ENCODE assay signal across 8 cellular contexts in the genomic region with DNA sequence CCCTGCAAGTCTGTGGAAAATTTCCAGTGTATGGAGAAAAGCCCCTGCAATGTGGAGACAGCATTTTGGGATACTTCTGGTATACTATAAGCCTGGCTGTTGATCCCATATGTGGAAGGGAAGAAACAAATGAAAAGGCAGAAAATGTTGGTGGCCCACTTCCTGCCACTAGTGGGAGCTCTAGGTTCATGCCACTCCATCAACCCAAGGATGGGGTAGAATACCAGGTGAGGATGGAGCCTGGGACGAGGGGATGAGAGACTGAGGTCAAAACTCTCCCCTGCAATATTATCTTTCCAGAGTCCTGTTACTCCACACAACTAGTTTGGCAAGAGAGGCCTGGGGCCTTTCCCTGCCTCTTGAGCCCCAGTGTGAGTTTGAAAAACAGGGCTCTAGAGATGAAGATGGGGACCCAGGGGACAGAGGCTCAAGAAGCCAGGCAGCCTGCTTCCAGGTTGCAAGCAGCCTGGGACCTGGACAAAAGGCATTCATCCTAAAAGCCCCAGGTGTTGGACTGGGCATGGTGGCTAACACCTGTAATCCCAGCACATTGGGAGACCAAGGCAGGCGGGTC. TPM values are rescaled to one million over a fixed set of nuclear protein-coding genes. Genes with fewer than 3 reads are reported as not detected.
DNase-seq lines count a peak whose midpoint lies in the region; ATAC-seq and TF ChIP-seq lines count a peak whose summit lies in the region.

No MANE protein-coding gene starts in this region.

- H4K20me1 ChIP-seq in OCI-LY3 (ENCODE audit: insufficient read depth, low read length): no peaks in the 10 kb centered on the region

- H3K27me3 ChIP-seq in cardiac muscle cell (no peaks in the 10 kb centered on the region), OCI-LY3 (ENCODE audit: low read depth, low read length) (no peaks in the 10 kb centered on the region), tibial nerve (no peaks in the 10 kb centered on the region)

- H3K9me3 ChIP-seq in cardiac muscle cell (ENCODE audit: low read depth): no peaks in the 10 kb centered on the region
- peaks cover 12% of the 10 kb centered on the region for H3K9me3 ChIP-seq in OCI-LY3 (ENCODE audit: insufficient read depth, low read length)
- no peaks in the 10 kb centered on the region for H3K9me3 ChIP-seq in tibial nerve

- H3K79me2 ChIP-seq in OCI-LY3 (ENCODE audit: low read length): peaks cover 15% of the 10 kb centered on the region

- WGBS in tibial nerve, 2 donors: 92 to 98% methylated on average over 2 of the region's 2 CpGs

- DNase-seq in cardiac muscle cell (ENCODE audit: low read depth in 1 of 2, low spot score in 1 of 2) (peak in 1 of 2 donors; percentile 40), Right ventricle myocardium superior (no peak), epithelial cell of proximal tubule (ENCODE audit: low read depth) (no peak), tibial nerve (ENCODE audit: low spot score in 2 of 2) (no peak), globus pallidus (ENCODE audit: low spot score) (no peak), hippocampal formation (lab: John Stamatoyannopoulos, UW) (no peak)

- H3K4me3 ChIP-seq in cardiac muscle cell (no peak overlapping the region), OCI-LY3 (ENCODE audit: low read length) (no peak overlapping the region), epithelial cell of proximal tubule (ENCODE audit: low read depth, low read length) (no peak overlapping the region), tibial nerve (no peak overlapping the region)

- H2AFZ ChIP-seq in OCI-LY3 (ENCODE audit: low read depth, low read length): no peak overlapping the region

- H3K27ac ChIP-seq in cardiac muscle cell (no peak overlapping the region), OCI-LY3 (ENCODE audit: low read length) (peak overlapping the region; percentile 98), tibial nerve (no peak overlapping the region)

- ATAC-seq in Right ventricle myocardium superior (ENCODE audit: poor library complexity): no peak
- no peak for ATAC-seq in HG03045 (IDR thresholded peaks at IDR 0.05; ENCODE audit: unreplicated experiment)

- H3K36me3 ChIP-seq in cardiac muscle cell (no peaks in the 10 kb centered on the region), OCI-LY3 (replicated peaks; ENCODE audit: low read depth, low read length) (peaks cover 27% of the 10 kb centered on the region), tibial nerve (no peaks in the 10 kb centered on the region)

- no peak for TF ChIP-seq EP300 in tibial nerve (IDR thresholded peaks at IDR 0.05)

- TF ChIP-seq CTCF in cardiac muscle cell (IDR thresholded peaks at IDR 0.05; ENCODE audit: low read depth, low read length) (peak; percentile 80), OCI-LY3 (IDR thresholded peaks at IDR 0.05; ENCODE audit: low read depth, low read length) (peak; percentile 73), epithelial cell of proximal tubule (conservative IDR thresholded peaks at IDR 0.05; ENCODE audit: low read depth, low read length) (peak; percentile 71), tibial nerve (IDR thresholded peaks at IDR 0.05) (peak in 3 of 5 experiments; percentile 20 to 30 (median 24))

- TF ChIP-seq POLR2A in tibial nerve (IDR thresholded peaks at IDR 0.05): no peak

- H3K4me2 ChIP-seq in OCI-LY3 (ENCODE audit: low read length): 0 out of 2 replicates have a peak overlapping the region, but pooled peaks have one; percentile 10

- intact Hi-C loops in Right ventricle myocardium superior (cut with DNase I): no loop called here

- H3K9ac ChIP-seq in OCI-LY3 (ENCODE audit: low read length): peak overlapping the region; percentile 44; the same call in 1 of the 2 replicates

- no peaks in the 10 kb centered on the region for H3K4me1 ChIP-seq in cardiac muscle cell (ENCODE audit: low read depth)
- H3K4me1 ChIP-seq in OCI-LY3 (ENCODE audit: low read length): peaks cover 56% of the 10 kb centered on the region
- H3K4me1 ChIP-seq in tibial nerve: peaks cover 0 to 6% (median 1%) of the 10 kb centered on the region in 4 donors

RNA-seq across cellular contexts. Expression of a gene that starts 31.9 kb away (rescaled TPM):
- total RNA-seq in cardiac muscle cell: 0.46 and 0.95 TPM in 2 replicates
- polyA plus RNA-seq in cardiac muscle cell: 0.35 and 1.2 TPM in 2 replicates
- total RNA-seq in Right ventricle myocardium superior: not detected
- total RNA-seq in epithelial cell of proximal tubule: not detected in 2 replicates
- not detected for total RNA-seq in tibial nerve

Comparison
In these comparisons a context has a peak if more than half of its experiments do, and no peak if none do; other contexts are left out.
1. CTCF ChIP-seq: peak in every context shown above with its lines; median percentile 80 in cardiac muscle cell; 73 in OCI-LY3; 71 in epithelial cell of proximal tubule; 24 in tibial nerve.